In the genomic region with DNA sequence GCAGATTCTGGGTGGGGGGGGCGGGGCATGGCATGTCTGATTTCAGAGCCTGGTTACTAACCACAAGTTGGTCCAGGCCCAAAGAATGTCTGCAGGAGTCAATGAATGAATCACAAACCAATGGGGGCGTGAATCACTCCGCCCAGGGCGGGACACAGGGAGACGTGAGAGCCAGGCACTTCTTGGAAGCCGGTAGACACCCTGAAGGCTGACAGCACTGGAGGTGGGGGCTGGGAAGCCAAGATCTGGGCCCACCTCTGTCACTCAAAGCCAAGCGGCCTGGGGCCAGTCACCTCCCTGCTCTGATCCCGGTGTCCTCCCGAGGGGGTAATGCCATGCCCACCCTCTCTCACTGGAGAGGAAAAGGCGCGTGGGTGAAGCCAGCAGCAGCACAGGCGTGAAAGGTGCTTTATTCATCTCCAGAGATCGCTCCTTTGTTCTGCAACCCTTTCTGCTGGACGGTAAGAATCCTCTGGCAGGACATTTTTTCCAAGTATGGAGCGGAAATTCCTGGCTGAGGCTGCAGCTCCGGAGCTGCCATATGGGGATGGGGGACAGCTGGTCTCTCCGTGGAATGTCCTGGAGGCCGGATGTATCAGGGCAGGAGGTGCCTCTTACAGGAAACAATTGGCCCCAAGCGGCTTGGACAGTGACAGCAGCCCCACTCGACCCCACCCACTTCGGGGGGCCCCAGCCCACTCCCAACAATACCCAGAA, we compare ENCODE assay signal across 8 cellular contexts.
A peak's percentile ranks its signal among the peaks of the same experiment; 100 is the strongest.
DNase-seq lines count a peak whose midpoint lies in the region; ATAC-seq and TF ChIP-seq lines count a peak whose summit lies in the region.

No MANE protein-coding gene starts in this region.

- H3K4me1 ChIP-seq in PC-3 (ENCODE audit: insufficient read depth, low read length) (peaks cover 32% of the 10 kb centered on the region), esophagus (ENCODE audit: control insufficient read depth in 2 of 2, insufficient read depth in 2 of 2, low read length in 1 of 2) (peaks cover 0 to 21% of the 10 kb centered on the region in 2 donors)
- H3K4me1 ChIP-seq in effector memory CD4-positive, alpha-beta T cell (ENCODE audit: control insufficient read depth, insufficient read depth, low read length, poor library complexity, severe bottlenecking) = peaks cover 10% of the 10 kb centered on the region

- H3K36me3 Mint-ChIP-seq in activated T-helper 1 cell treated with anti-CD3 and anti-CD28 coated beads, Interleukin-12 subunit alpha, Interleukin-12 subunit beta, Interleukin-2, Interleukin-4 antibody, amounts not matched to agents 30 ng/mL and 10 ng/mL and 1 ng/mL, durations not matched to agents 14 hours and 24 hours and 36 hours (ENCODE audit: low read depth) = peaks cover 33% of the 10 kb centered on the region

- TF ChIP-seq CTCF in PC-3 (conservative IDR thresholded peaks at IDR 0.05; ENCODE audit: low read depth, low read length) = no peak

- WGBS in esophagus, 2 donors = 19 to 43% methylated on average over 21 of the region's 21 CpGs

- H3K4me2 ChIP-seq in PC-3 (ENCODE audit: low read length) = peak overlapping the region; percentile 58

- DNase-seq in DMS 273 treated with DMSO at 0.1 percent for 48 hours (lab: John Stamatoyannopoulos, UW) (peak; percentile 5), PC-3 (peak; percentile 97), non-pigmented ciliary epithelial cell (ENCODE audit: low read depth) (peak; percentile 95)
- no peak for DNase-seq in NK-92 treated with Interleukin-12 subunit alpha and Interleukin-12 subunit beta, amount 100 ng/mL, for 24 hours (lab: John Stamatoyannopoulos, UW)
- DNase-seq in effector memory CD4-positive, alpha-beta T cell = no peak
- DNase-seq in activated T-helper 1 cell treated with anti-CD3 and anti-CD28 coated beads, Interleukin-12 subunit alpha, Interleukin-12 subunit beta, Interleukin-2, Interleukin-4 antibody, amounts not matched to agents 30 ng/mL and 10 ng/mL and 1 ng/mL, durations not matched to agents 14 hours and 24 hours and 36 hours (ENCODE audit: low spot score) = no peak

- BruUV-seq in PC-3 (replicated peaks; lab: Mats Ljungman, UMichigan) = no TSS peak

- ATAC-seq in PC-3 = peak; percentile 87
- no peak for ATAC-seq in GM18517 (IDR thresholded peaks at IDR 0.05; ENCODE audit: unreplicated experiment)

- H3K27me3 ChIP-seq in PC-3 (ENCODE audit: low read length) (no peaks in the 10 kb centered on the region), esophagus (ENCODE audit: control insufficient read depth in 1 of 2, insufficient read depth in 2 of 2, low read length in 2 of 2) (no peaks in the 10 kb centered on the region)
- H3K27me3 ChIP-seq in effector memory CD4-positive, alpha-beta T cell (replicated peaks; ENCODE audit: control insufficient read depth, insufficient read depth, low read length, poor library complexity, severe bottlenecking) = no peaks in the 10 kb centered on the region

- CTCF ChIA-PET in PC-3 (lab: Charles Lee) = interaction anchor here (1.1 kb wide), 1 partner anchor 267 kb away, joined by 3 read pairs; no protein-coding TSS in a partner anchor

- no peaks in the 10 kb centered on the region for H3K27me3 Mint-ChIP-seq in activated T-helper 1 cell treated with anti-CD3 and anti-CD28 coated beads, Interleukin-12 subunit alpha, Interleukin-12 subunit beta, Interleukin-2, Interleukin-4 antibody, amounts not matched to agents 30 ng/mL and 10 ng/mL and 1 ng/mL, durations not matched to agents 14 hours and 24 hours and 36 hours (ENCODE audit: insufficient read depth)

- no peaks in the 10 kb centered on the region for H3K9me2 ChIP-seq in PC-3 (replicated peaks; ENCODE audit: low read length)

- H3K9me3 ChIP-seq in PC-3 (ENCODE audit: low read length) = no peaks in the 10 kb centered on the region
- H3K9me3 ChIP-seq in esophagus (ENCODE audit: control insufficient read depth in 2 of 2, insufficient read depth in 1 of 2, low read depth in 1 of 2, low read length in 1 of 2) = no peaks in the 10 kb centered on the region
- no peaks in the 10 kb centered on the region for H3K9me3 ChIP-seq in effector memory CD4-positive, alpha-beta T cell (ENCODE audit: control insufficient read depth, low read length)

- H3K36me3 ChIP-seq in PC-3 (ENCODE audit: low read depth, low read length) = no peaks in the 10 kb centered on the region; the same call in 1 of the 2 replicates
- peaks cover 2 to 16% of the 10 kb centered on the region in 2 donors for H3K36me3 ChIP-seq in esophagus (ENCODE audit: control insufficient read depth in 2 of 2, insufficient read depth in 2 of 2, low read length in 1 of 2)
- peaks cover 80% of the 10 kb centered on the region for H3K36me3 ChIP-seq in effector memory CD4-positive, alpha-beta T cell (ENCODE audit: control insufficient read depth, insufficient read depth, low read length)

- H2AFZ ChIP-seq in PC-3 (ENCODE audit: low read length) = no peak overlapping the region

- no peak overlapping the region for H3K4me3 Mint-ChIP-seq in activated T-helper 1 cell treated with anti-CD3 and anti-CD28 coated beads, Interleukin-12 subunit alpha, Interleukin-12 subunit beta, Interleukin-2, Interleukin-4 antibody, amounts not matched to agents 30 ng/mL and 10 ng/mL and 1 ng/mL, durations not matched to agents 14 hours and 24 hours and 36 hours

- H3K27ac Mint-ChIP-seq in activated T-helper 1 cell treated with anti-CD3 and anti-CD28 coated beads, Interleukin-12 subunit alpha, Interleukin-12 subunit beta, Interleukin-2, Interleukin-4 antibody, amounts not matched to agents 30 ng/mL and 10 ng/mL and 1 ng/mL, durations not matched to agents 14 hours and 24 hours and 36 hours = no peak overlapping the region

- POLR2A ChIA-PET in PC-3 (lab: Charles Lee; ENCODE audit: unreplicated experiment) = no interaction called here

- peaks cover 15% of the 10 kb centered on the region for H3K4me1 Mint-ChIP-seq in activated T-helper 1 cell treated with anti-CD3 and anti-CD28 coated beads, Interleukin-12 subunit alpha, Interleukin-12 subunit beta, Interleukin-2, Interleukin-4 antibody, amounts not matched to agents 30 ng/mL and 10 ng/mL and 1 ng/mL, durations not matched to agents 14 hours and 24 hours and 36 hours (ENCODE audit: low read depth)

- no peak overlapping the region for H3K4me3 ChIP-seq in PC-3 (ENCODE audit: low read length)
- H3K4me3 ChIP-seq in esophagus (ENCODE audit: low read depth in 1 of 2, low read length in 2 of 2) = peak overlapping the region in 1 of 2 donors; percentile 11
- no peak overlapping the region for H3K4me3 ChIP-seq in effector memory CD4-positive, alpha-beta T cell (ENCODE audit: insufficient read depth, low read depth, low read length, poor library complexity, severe bottlenecking)

- intact Hi-C loops in PC-3 (cut with micrococcal nuclease) = loop anchor here (10.0 kb wide), 1 partner anchor 272 kb away; no protein-coding TSS in a partner anchor
- intact Hi-C loops in activated T-helper 1 cell treated with anti-CD3 and anti-CD28 coated beads, Interleukin-12 subunit alpha, Interleukin-12 subunit beta, Interleukin-2, Interleukin-4 antibody, amounts not matched to agents 30 ng/mL and 10 ng/mL and 1 ng/mL, durations not matched to agents 14 hours and 24 hours and 36 hours (cut with micrococcal nuclease) = no loop called here

- H4K20me1 ChIP-seq in PC-3 (ENCODE audit: low read length) = 0 out of 2 replicates have a peak, but pooled peaks cover 3% of the 10 kb centered on the region

- no peak overlapping the region for H3K9ac ChIP-seq in PC-3 (ENCODE audit: low read length)

- H3K9me3 Mint-ChIP-seq in activated T-helper 1 cell treated with anti-CD3 and anti-CD28 coated beads, Interleukin-12 subunit alpha, Interleukin-12 subunit beta, Interleukin-2, Interleukin-4 antibody, amounts not matched to agents 30 ng/mL and 10 ng/mL and 1 ng/mL, durations not matched to agents 14 hours and 24 hours and 36 hours = no peaks in the 10 kb centered on the region

- no peaks in the 10 kb centered on the region for H3K79me2 ChIP-seq in PC-3 (ENCODE audit: low read length)

- H3K27ac ChIP-seq in PC-3 (ENCODE audit: low read length) = peak overlapping the region; percentile 32
- peak overlapping the region; percentile 26 to 68 for H3K27ac ChIP-seq in esophagus (ENCODE audit: low read depth in 2 of 2, low read length in 1 of 2)
- H3K27ac ChIP-seq in effector memory CD4-positive, alpha-beta T cell (ENCODE audit: insufficient read depth, low read length, poor library complexity, severe bottlenecking) = no peak overlapping the region

- H3F3A ChIP-seq in PC-3 (ENCODE audit: low read length, unreplicated experiment) = no peaks in the 10 kb centered on the region

Comparison
In these comparisons a context has a peak if more than half of its experiments do, and no peak if none do; other contexts are left out.
1. DNase-seq: peak in DMS 273 treated with DMSO at 0.1 percent for 48 hours (single experiment), PC-3 (single experiment) and non-pigmented ciliary epithelial cell (single experiment); none in NK-92 treated with Interleukin-12 subunit alpha and Interleukin-12 subunit beta, amount 100 ng/mL, for 24 hours (single experiment), effector memory CD4-positive, alpha-beta T cell (0 of 3) and activated T-helper 1 cell treated with anti-CD3 and anti-CD28 coated beads, Interleukin-12 subunit alpha, Interleukin-12 subunit beta, Interleukin-2, Interleukin-4 antibody, amounts not matched to agents 30 ng/mL and 10 ng/mL and 1 ng/mL, durations not matched to agents 14 hours and 24 hours and 36 hours (single experiment).